Comparison of ENCODE assay signal across 26 cellular contexts in the genomic region with DNA sequence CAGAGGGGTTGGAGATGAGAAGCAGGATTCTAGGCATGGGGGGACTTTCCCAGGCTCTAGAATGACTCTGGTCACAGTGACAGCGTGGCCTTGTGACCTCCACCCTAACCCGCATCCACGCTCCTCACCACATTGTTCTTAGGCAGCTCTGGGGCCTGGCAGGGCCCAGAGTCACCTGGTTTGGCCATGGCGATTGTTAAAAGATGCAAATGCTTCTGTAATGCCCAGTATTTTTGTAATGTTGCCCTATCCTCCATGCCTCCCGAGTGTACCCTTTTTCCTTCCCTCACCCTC. TPM values are rescaled to one million over a fixed set of nuclear protein-coding genes. Genes with fewer than 3 reads are reported as not detected.
DNase-seq lines count a peak whose midpoint lies in the region; ATAC-seq and TF ChIP-seq lines count a peak whose summit lies in the region.
"Had no signal": no experiment of that assay in that cellular context is flagged by ENCODE, and none has a peak within 500 bp of the region (broad histone marks: within the 10 kb centered on the region; RNA-seq: fewer than 3 reads in every experiment).

No MANE protein-coding gene starts in this region.

- no peaks in the 10 kb centered on the region for H3K9me3 Mint-ChIP-seq in activated CD8-positive, alpha-beta memory T cell treated with anti-CD3 and anti-CD28 coated beads, Interleukin-2, amount 10 ng/mL, durations not matched to agents 7 days and 5 days (ENCODE audit: low read depth)
- peaks cover 3 to 11% (median 6%) of the 10 kb centered on the region in 5 donors for H3K9me3 Mint-ChIP-seq in CD8-positive, alpha-beta memory T cell
- H3K9me3 Mint-ChIP-seq: activated CD4-positive, alpha-beta T cell treated with anti-CD3 and anti-CD28 coated beads, Interleukin-2, amount 10 ng/mL, durations not matched to agents 7 days and 5 days had no signal

- no peaks in the 10 kb centered on the region for H3K36me3 ChIP-seq in muscle layer of duodenum (ENCODE audit: control insufficient read depth in 1 of 2, insufficient read depth in 2 of 2, low read length in 2 of 2)
- no peaks in the 10 kb centered on the region for H3K36me3 ChIP-seq in CD8-positive, alpha-beta memory T cell (ENCODE audit: insufficient read depth, low read length)
- H3K36me3 ChIP-seq: adrenal gland, breast epithelium, WERI-Rb-1 had no signal

- H3K4me3 ChIP-seq in dorsolateral prefrontal cortex = peak overlapping the region in 1 of 59 donors; percentile 33
- H3K4me3 ChIP-seq in muscle layer of duodenum (ENCODE audit: low read depth in 1 of 2, low read length in 2 of 2) = no peak overlapping the region
- H3K4me3 ChIP-seq in CD8-positive, alpha-beta memory T cell (ENCODE audit: low read length) = no peak overlapping the region
- H3K4me3 ChIP-seq: A549, adrenal gland, breast epithelium, PC-9, psoas muscle had no signal

- intact Hi-C loops in dorsolateral prefrontal cortex (cut with DNase I) = no loop called here

- TF ChIP-seq CTCF in dorsolateral prefrontal cortex (IDR thresholded peaks at IDR 0.05 in 54 of 56, conservative IDR thresholded peaks at IDR 0.05 in 2 of 56; ENCODE audit: low read depth in 1 of 56, partially characterized antibody in 56 of 56) = no peak

- ATAC-seq in activated CD8-positive, alpha-beta memory T cell treated with anti-CD3 and anti-CD28 coated beads, Interleukin-2, amount 10 ng/mL, durations not matched to agents 7 days and 5 days = no peak
- ATAC-seq in HG03139 (IDR thresholded peaks at IDR 0.05; ENCODE audit: unreplicated experiment) = no peak
- no peak for ATAC-seq in HG02623 (IDR thresholded peaks at IDR 0.05; ENCODE audit: unreplicated experiment)
- ATAC-seq: A549, foreskin keratinocyte, psoas muscle had no signal

- peaks cover 13 to 26% of the 10 kb centered on the region in 2 donors for H3K4me1 ChIP-seq in muscle layer of duodenum (ENCODE audit: control insufficient read depth in 1 of 2, insufficient read depth in 2 of 2, low read length in 2 of 2)
- no peaks in the 10 kb centered on the region for H3K4me1 ChIP-seq in CD8-positive, alpha-beta memory T cell (ENCODE audit: insufficient read depth, low read length)
- H3K4me1 ChIP-seq: A549, breast epithelium, foreskin keratinocyte had no signal

- H3K9me3 ChIP-seq in muscle layer of duodenum (ENCODE audit: control insufficient read depth in 1 of 2, low read length in 2 of 2) = peaks cover 0 to 5% of the 10 kb centered on the region in 2 donors
- H3K9me3 ChIP-seq in CD8-positive, alpha-beta memory T cell (ENCODE audit: low read length) = no peaks in the 10 kb centered on the region
- H3K9me3 ChIP-seq: psoas muscle had no signal

- peaks cover 35% of the 10 kb centered on the region for H3K27me3 Mint-ChIP-seq in activated CD8-positive, alpha-beta memory T cell treated with anti-CD3 and anti-CD28 coated beads, Interleukin-2, amount 10 ng/mL, durations not matched to agents 7 days and 5 days
- peaks cover 23 to 59% of the 10 kb centered on the region in 2 donors for H3K27me3 Mint-ChIP-seq in CD8-positive, alpha-beta memory T cell

- H3K4me1 Mint-ChIP-seq in activated CD8-positive, alpha-beta memory T cell treated with anti-CD3 and anti-CD28 coated beads, Interleukin-2, amount 10 ng/mL, durations not matched to agents 7 days and 5 days = no peaks in the 10 kb centered on the region
- no peaks in the 10 kb centered on the region for H3K4me1 Mint-ChIP-seq in CD8-positive, alpha-beta memory T cell
- H3K4me1 Mint-ChIP-seq: activated CD4-positive, alpha-beta T cell treated with anti-CD3 and anti-CD28 coated beads, Interleukin-2, amount 10 ng/mL, durations not matched to agents 7 days and 5 days had no signal

- POLR2A ChIA-PET in CD8-positive, alpha-beta memory T cell (lab: Charles Lee) = no interaction called here

- H3K27me3 ChIP-seq in dorsolateral prefrontal cortex (no peaks in the 10 kb centered on the region), muscle layer of duodenum (ENCODE audit: low read depth, low read length) (no peaks in the 10 kb centered on the region)
- no peaks in the 10 kb centered on the region for H3K27me3 ChIP-seq in CD8-positive, alpha-beta memory T cell (ENCODE audit: insufficient read depth, low read length, poor library complexity, severe bottlenecking)
- H3K27me3 ChIP-seq: adrenal gland, breast epithelium had no signal

- DNase-seq in activated CD8-positive, alpha-beta memory T cell treated with anti-CD3 and anti-CD28 coated beads, Interleukin-2, amount 50 U/mL, for 48 hours = peak; percentile 39
- DNase-seq in activated CD8-positive, alpha-beta memory T cell treated with anti-CD3 and anti-CD28 coated beads, Interleukin-2, amount 10 ng/mL, durations not matched to agents 7 days and 5 days = no peak
- DNase-seq in dorsolateral prefrontal cortex = no peak
- no peak for DNase-seq in CD8-positive, alpha-beta memory T cell
- DNase-seq: activated CD4-positive, alpha-beta T cell treated with anti-CD3 and anti-CD28 coated beads, Interleukin-2, amount 10 ng/mL, durations not matched to agents 7 days and 5 days; activated gamma-delta T cell treated with Interleukin-2 at 50 U/mL for 16 hours; activated T-cell treated with anti-CD3 and anti-CD28 coated beads for 4 hours; effector memory CD4-positive, alpha-beta T cell; erythroblast; foreskin keratinocyte; left cardiac atrium; NCI-H1092; NCI-H187; NK-92 treated with Interleukin-12 subunit alpha and Interleukin-12 subunit beta, amount 100 ng/mL, for 24 hours; PC-9; psoas muscle; Right ventricle myocardium superior; WERI-Rb-1 had no signal

- H3K36me3 Mint-ChIP-seq in activated CD8-positive, alpha-beta memory T cell treated with anti-CD3 and anti-CD28 coated beads, Interleukin-2, amount 10 ng/mL, durations not matched to agents 7 days and 5 days = no peaks in the 10 kb centered on the region
- H3K36me3 Mint-ChIP-seq in CD8-positive, alpha-beta memory T cell = peaks cover 0 to 5% (median 1%) of the 10 kb centered on the region in 3 donors
- H3K36me3 Mint-ChIP-seq: type B pancreatic cell had no signal

- peak overlapping the region in 49 of 59 donors; percentile 3 to 82 (median 61) for H3K27ac ChIP-seq in dorsolateral prefrontal cortex
- H3K27ac ChIP-seq in muscle layer of duodenum (ENCODE audit: low read length) = peak overlapping the region; percentile 56
- peak overlapping the region; percentile 63 for H3K27ac ChIP-seq in temporal lobe (ENCODE audit: low read depth, low read length)
- H3K27ac ChIP-seq in CD8-positive, alpha-beta memory T cell (ENCODE audit: low read depth, low read length) = no peak overlapping the region
- H3K27ac ChIP-seq: A549, adrenal gland, breast epithelium, foreskin keratinocyte, PC-9, psoas muscle, WERI-Rb-1 had no signal

- CTCF ChIA-PET in activated CD8-positive, alpha-beta memory T cell treated with anti-CD3 and anti-CD28 coated beads, Interleukin-2, amount 10 ng/mL, durations not matched to agents 7 days and 5 days (lab: Charles Lee) = interaction anchor here (1.7 kb wide), 1 partner anchor 13 kb away, joined by 3 read pairs; no protein-coding TSS in a partner anchor
- CTCF ChIA-PET in CD8-positive, alpha-beta memory T cell (lab: Charles Lee) = no interaction called here

- no peak overlapping the region for H3K4me3 Mint-ChIP-seq in activated CD8-positive, alpha-beta memory T cell treated with anti-CD3 and anti-CD28 coated beads, Interleukin-2, amount 10 ng/mL, durations not matched to agents 7 days and 5 days
- no peak overlapping the region for H3K4me3 Mint-ChIP-seq in CD8-positive, alpha-beta memory T cell
- H3K4me3 Mint-ChIP-seq: activated CD4-positive, alpha-beta T cell treated with anti-CD3 and anti-CD28 coated beads, Interleukin-2, amount 10 ng/mL, durations not matched to agents 7 days and 5 days; type B pancreatic cell had no signal

- H3K27ac Mint-ChIP-seq in activated CD8-positive, alpha-beta memory T cell treated with anti-CD3 and anti-CD28 coated beads, Interleukin-2, amount 10 ng/mL, durations not matched to agents 7 days and 5 days = no peak overlapping the region
- H3K27ac Mint-ChIP-seq in CD8-positive, alpha-beta memory T cell = no peak overlapping the region
- H3K27ac Mint-ChIP-seq: activated CD4-positive, alpha-beta T cell treated with anti-CD3 and anti-CD28 coated beads, Interleukin-2, amount 10 ng/mL, durations not matched to agents 7 days and 5 days; type B pancreatic cell had no signal

RNA-seq across cellular contexts. Expression of gene EML1, which starts 19.1 kb away (rescaled TPM):
- not detected for total RNA-seq in activated CD8-positive, alpha-beta memory T cell treated with anti-CD3 and anti-CD28 coated beads, Interleukin-2, amount 10 ng/mL, durations not matched to agents 7 days and 5 days
- 10 to 100 TPM; 24.3 to 74.2 (median 42.9) TPM for total RNA-seq in dorsolateral prefrontal cortex
- total RNA-seq in temporal lobe = 110 TPM
- total RNA-seq in CD8-positive, alpha-beta memory T cell = 1 to 10 TPM; 1.3 to 1.7 TPM
- not detected for polyA plus RNA-seq in CD8-positive, alpha-beta memory T cell

Comparison
In these comparisons a context has a peak if more than half of its experiments do, and no peak if none do; other contexts are left out.
1. RNA of gene EML1, which starts 19.1 kb away (total RNA-seq): 110 TPM in temporal lobe (single experiment) and 24.3 to 74.2 TPM in dorsolateral prefrontal cortex; 1.3 to 1.7 TPM in CD8-positive, alpha-beta memory T cell and not detected in activated CD8-positive, alpha-beta memory T cell treated with anti-CD3 and anti-CD28 coated beads, Interleukin-2, amount 10 ng/mL, durations not matched to agents 7 days and 5 days; every median in the first group is over 4 times any median in the second.